Comparison of ENCODE assay signal across 15 cellular contexts in the genomic region with DNA sequence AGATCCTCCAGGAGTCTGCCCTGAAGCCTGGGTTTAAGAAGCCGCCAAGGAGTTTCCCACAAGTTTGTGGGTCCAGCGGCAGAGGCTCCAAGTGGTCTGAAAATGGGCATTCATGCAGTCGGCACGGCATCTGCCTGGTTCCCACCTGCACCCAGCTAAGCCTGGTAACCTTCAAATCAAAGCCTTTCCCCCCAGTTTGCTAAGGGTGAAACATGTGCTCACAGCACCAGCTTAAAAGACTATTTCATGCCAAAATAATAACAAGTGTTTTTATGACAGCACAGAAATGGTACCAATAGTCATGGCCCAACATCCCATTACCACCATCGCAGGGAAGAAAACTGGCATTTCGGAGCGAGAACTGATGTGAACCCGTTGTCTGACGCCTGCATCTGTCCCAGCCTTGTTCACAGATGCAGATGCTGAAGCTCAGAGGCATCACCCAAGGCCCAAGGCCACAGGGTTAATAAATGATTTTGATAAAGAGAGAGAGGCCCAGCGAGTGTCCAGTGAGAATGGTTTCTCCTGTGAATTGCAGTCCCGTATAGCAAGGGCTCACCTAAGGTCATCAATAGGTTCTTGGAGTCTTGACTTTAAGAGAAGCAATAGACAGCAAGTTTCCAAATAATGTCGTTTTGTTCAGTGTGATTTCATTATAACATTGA.
A peak's percentile ranks its signal among the peaks of the same experiment; 100 is the strongest.
DNase-seq lines count a peak whose midpoint lies in the region; ATAC-seq, FAIRE-seq and TF ChIP-seq lines count a peak whose summit lies in the region.
"Had no signal": no experiment of that assay in that cellular context is flagged by ENCODE, and none has a peak within 500 bp of the region (broad histone marks: within the 10 kb centered on the region; RNA-seq: fewer than 3 reads in every experiment).

No MANE protein-coding gene starts in this region.

- intact Hi-C loops in HepG2 (cut with micrococcal nuclease; ENCODE audit: unreplicated experiment) (loop anchor here (1.0 kb wide), 1 partner anchor 36 kb away; no protein-coding TSS in a partner anchor), right lobe of liver (cut with DNase I) (loop anchor here in 1 of 2 donors (5.0 kb wide), 1 partner anchor 147 kb away; no protein-coding TSS in a partner anchor), endothelial cell of umbilical vein (cut with micrococcal nuclease) (no loop called here)

- BruUV-seq in HepG2 (replicated peaks; lab: Mats Ljungman, UMichigan), result no TSS peak
- BruUV-seq in endothelial cell of umbilical vein (replicated peaks; lab: Mats Ljungman, UMichigan), result no TSS peak

- H3K4me1 ChIP-seq in HepG2 (ENCODE audit: insufficient read depth, low read length), result peaks cover 78% of the 10 kb centered on the region
- H3K4me1 ChIP-seq in right lobe of liver, result peaks cover 0 to 9% (median 0%) of the 10 kb centered on the region in 4 donors
- H3K4me1 ChIP-seq in endothelial cell of umbilical vein (ENCODE audit: control insufficient read depth, extremely low read depth, insufficient read depth, low read length), result peaks cover 21% of the 10 kb centered on the region

- TF ChIP-seq CTCF in HepG2 (CRISPR knock-in tag; IDR thresholded peaks at IDR 0.05) (no peak), right lobe of liver (IDR thresholded peaks at IDR 0.05) (no peak), VCaP (conservative IDR thresholded peaks at IDR 0.05) (no peak), endothelial cell of umbilical vein (IDR thresholded peaks at IDR 0.05; ENCODE audit: extremely low read depth in 1 of 2, insufficient read depth in 1 of 2, low read depth in 1 of 2, low read length in 2 of 2) (no peak)

- DNase-seq in HepG2 (ENCODE audit: low spot score), result peak; percentile 40
- DNase-seq in right lobe of liver, result no peak
- no peak for DNase-seq in endothelial cell of umbilical vein (ENCODE audit: low read depth, low spot score)
- no peak for DNase-seq in SIG-M5 treated with dmso at 0.1 percent for 504 hours (lab: John Stamatoyannopoulos, UW; ENCODE audit: unreplicated experiment)
- DNase-seq in stimulated activated naive CD4-positive, alpha-beta T cell treated with Interleukin-2 at 50 U/mL for 16 hours (lab: John Stamatoyannopoulos, UW), result no peak
- DNase-seq: Calu3; CD4-positive, alpha-beta T cell; DMS 273 treated with DMSO at 0.1 percent for 48 hours; H7 had no signal

- H3K79me2 ChIP-seq in HepG2 (ENCODE audit: insufficient read depth, low read length) (no peaks in the 10 kb centered on the region), endothelial cell of umbilical vein (ENCODE audit: control insufficient read depth, insufficient read depth, low read length) (no peaks in the 10 kb centered on the region)

- dilution Hi-C loops in endothelial cell of umbilical vein (cut with MboI; ENCODE audit: extremely low pct_ligation_motif_present, low sequenced_read_pairs), result no loop called here

- 70% methylated on average over 10 of the region's 12 CpGs for WGBS in HepG2 (ENCODE audit: low lambda C conversion rate)
- WGBS in right lobe of liver (ENCODE audit: insufficient coverage, low coverage, low lambda C conversion rate, missing lambda C conversion rate), result 93% methylated on average over 10 of the region's 12 CpGs

- H3K4me2 ChIP-seq in HepG2 (ENCODE audit: low read depth, low read length), result 0 out of 2 replicates have a peak overlapping the region, but pooled peaks have one; percentile 4
- no peak overlapping the region for H3K4me2 ChIP-seq in endothelial cell of umbilical vein (ENCODE audit: insufficient read depth, low read length)
- H3K4me2 ChIP-seq: BLaER1 treated with 17β-estradiol and CSF1 and Interleukin-3, amounts not matched to agents 10 nM and 100 nM had no signal

- TF ChIP-seq EP300 in HepG2 (IDR thresholded peaks at IDR 0.05; ENCODE audit: low read depth in 2 of 2, low read length in 2 of 2), result no peak
- no peak for TF ChIP-seq EP300 in HepG2 (CRISPR knock-in tag; IDR thresholded peaks at IDR 0.05; ENCODE audit: borderline replicate concordance)

- H3K9me3 ChIP-seq in HepG2 (ENCODE audit: low read length) (no peaks in the 10 kb centered on the region), right lobe of liver (no peaks in the 10 kb centered on the region), endothelial cell of umbilical vein (replicated peaks; ENCODE audit: control insufficient read depth, insufficient read depth, low read length) (no peaks in the 10 kb centered on the region)
- H3K9me3 ChIP-seq: BLaER1 treated with 17β-estradiol and CSF1 and Interleukin-3, amounts not matched to agents 10 nM and 100 nM had no signal

- CTCF ChIA-PET in HepG2 (lab: Yijun Ruan, JAX; ENCODE audit: low intra/inter-chr PET ratio, low total read pairs) (no interaction called here), endothelial cell of umbilical vein (lab: Charles Lee) (interaction anchor here (1.1 to 1.3 kb wide), 3 partner anchors 9 to 193 kb away, joined by 3 to 5 read pairs (median 4); no protein-coding TSS in a partner anchor)

- no peak overlapping the region for H3K27ac ChIP-seq in HepG2 (ENCODE audit: extremely low read length, insufficient read depth, low read length)
- no peak overlapping the region for H3K27ac ChIP-seq in right lobe of liver
- peak overlapping the region; percentile 69 for H3K27ac ChIP-seq in VCaP
- no peak overlapping the region for H3K27ac ChIP-seq in endothelial cell of umbilical vein (ENCODE audit: insufficient read depth, low read depth, low read length)
- H3K27ac ChIP-seq: 22Rv1; BLaER1 treated with 17β-estradiol and CSF1 and Interleukin-3, amounts not matched to agents 10 nM and 100 nM had no signal

- no peak for FAIRE-seq in HepG2 (lab: Jason Lieb, UNC)
- peak; percentile 43 for FAIRE-seq in endothelial cell of umbilical vein (lab: Jason Lieb, UNC)
- FAIRE-seq: GM12878 had no signal

- no peak for TF ChIP-seq RAD21 in HepG2 (CRISPR knock-in tag; IDR thresholded peaks at IDR 0.05)

- POLR2A ChIA-PET in HepG2 (lab: Yijun Ruan, JAX) (no interaction called here), endothelial cell of umbilical vein (lab: Charles Lee) (no interaction called here)

- ATAC-seq in HepG2 (peak; percentile 60), right lobe of liver (no peak), HG03520 (IDR thresholded peaks at IDR 0.05; ENCODE audit: unreplicated experiment) (no peak), GM19467 (IDR thresholded peaks at IDR 0.05; ENCODE audit: unreplicated experiment) (no peak)
- ATAC-seq: GM12878 had no signal

- no peaks in the 10 kb centered on the region for H3K9me1 ChIP-seq in endothelial cell of umbilical vein (replicated peaks; ENCODE audit: control insufficient read depth, extremely low read depth, insufficient read depth, low read length)

- H2AFZ ChIP-seq in HepG2 (ENCODE audit: low read length) (no peak overlapping the region), endothelial cell of umbilical vein (ENCODE audit: low read depth, low read length) (no peak overlapping the region)

- H3K27me3 ChIP-seq in HepG2 (ENCODE audit: control insufficient read depth in 1 of 2, insufficient read depth in 2 of 2, low read length in 2 of 2) (no peaks in the 10 kb centered on the region), right lobe of liver (no peaks in the 10 kb centered on the region), endothelial cell of umbilical vein (ENCODE audit: control insufficient read depth in 2 of 2, insufficient read depth in 2 of 2, low read length in 2 of 2) (no peaks in the 10 kb centered on the region)
- H3K27me3 ChIP-seq: BLaER1 treated with 17β-estradiol and CSF1 and Interleukin-3, amounts not matched to agents 10 nM and 100 nM had no signal

- no peak overlapping the region for H3K4me3 ChIP-seq in HepG2 (replicated peaks in 1 of 3; ENCODE audit: insufficient read depth in 1 of 3, low read depth in 2 of 3, low read length in 3 of 3)
- H3K4me3 ChIP-seq in right lobe of liver, result no peak overlapping the region
- H3K4me3 ChIP-seq in endothelial cell of umbilical vein (replicated peaks in 1 of 3; ENCODE audit: insufficient read depth in 1 of 3, low read depth in 1 of 3, low read length in 3 of 3), result no peak overlapping the region
- H3K4me3 ChIP-seq: BLaER1 treated with 17β-estradiol and CSF1 and Interleukin-3, amounts not matched to agents 10 nM and 100 nM; GM12878 had no signal

- in situ Hi-C loops in HepG2 (cut with HindIII; ENCODE audit: extremely low pct_ligation_motif_present, low pct_unique_long_range_greater_than_20kb), result no loop called here

- no peaks in the 10 kb centered on the region for H4K20me1 ChIP-seq in HepG2 (ENCODE audit: insufficient read depth, low read length)
- no peaks in the 10 kb centered on the region for H4K20me1 ChIP-seq in endothelial cell of umbilical vein (replicated peaks; ENCODE audit: control insufficient read depth, extremely low read depth, insufficient read depth, low read length)
- H4K20me1 ChIP-seq: BLaER1 treated with 17β-estradiol and CSF1 and Interleukin-3, amounts not matched to agents 10 nM and 100 nM had no signal

- H3K9ac ChIP-seq in HepG2 (ENCODE audit: insufficient read depth, low read depth, low read length) (no peak overlapping the region), endothelial cell of umbilical vein (replicated peaks; ENCODE audit: extremely low read depth, insufficient read depth, low read length) (no peak overlapping the region)
- H3K9ac ChIP-seq: BLaER1 treated with 17β-estradiol and CSF1 and Interleukin-3, amounts not matched to agents 10 nM and 100 nM had no signal

- TF ChIP-seq POLR2A in HepG2 (IDR thresholded peaks at IDR 0.05; ENCODE audit: insufficient read depth in 1 of 2, low read depth in 2 of 2, low read length in 2 of 2) (no peak), right lobe of liver (IDR thresholded peaks at IDR 0.05) (no peak), endothelial cell of umbilical vein (IDR thresholded peaks at IDR 0.05; ENCODE audit: low read depth, low read length) (no peak)

- H3K36me3 ChIP-seq in HepG2 (replicated peaks in 1 of 2; ENCODE audit: control insufficient read depth in 1 of 2, insufficient read depth in 2 of 2, low read length in 2 of 2), result no peaks in the 10 kb centered on the region
- no peaks in the 10 kb centered on the region for H3K36me3 ChIP-seq in right lobe of liver
- no peaks in the 10 kb centered on the region for H3K36me3 ChIP-seq in endothelial cell of umbilical vein (ENCODE audit: control insufficient read depth in 2 of 2, extremely low read depth in 1 of 2, insufficient read depth in 2 of 2, low read length in 2 of 2)
- H3K36me3 ChIP-seq: BLaER1 treated with 17β-estradiol and CSF1 and Interleukin-3, amounts not matched to agents 10 nM and 100 nM had no signal

TF ChIP-seq in endothelial cell of umbilical vein, 7 proteins besides CTCF, POLR2A, EP300 and RAD21 (continues in another document):
- no peak for TF ChIP-seq POLR2AphosphoS5 (IDR thresholded peaks at IDR 0.05; ENCODE audit: insufficient read depth, low read depth, low read length)
- TF ChIP-seq JUN (IDR thresholded peaks at IDR 0.05; ENCODE audit: borderline replicate concordance, insufficient read depth, insufficient read length, low read depth), result no peak
- no peak for TF ChIP-seq GATA2 (IDR thresholded peaks at IDR 0.05; ENCODE audit: insufficient read depth, insufficient read length, low read depth, low read length)
- TF ChIP-seq, protein P1, sequence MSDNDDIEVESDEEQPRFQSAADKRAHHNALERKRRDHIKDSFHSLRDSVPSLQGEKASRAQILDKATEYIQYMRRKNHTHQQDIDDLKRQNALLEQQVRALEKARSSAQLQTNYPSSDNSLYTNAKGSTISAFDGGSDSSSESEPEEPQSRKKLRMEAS (IDR thresholded peaks at IDR 0.05; ENCODE audit: insufficient read depth, insufficient read length), result no peak
- no peak for TF ChIP-seq MYC (IDR thresholded peaks at IDR 0.05; ENCODE audit: low read depth, low read length)
